In genomic region chr19:10856899-10857298, GRCh38 we compare ENCODE assay signal across 3 cellular contexts. TPM values are rescaled to one million over a fixed set of nuclear protein-coding genes. Genes with fewer than 3 reads are reported as not detected.
"Had no signal": no experiment of that assay in that cellular context is flagged by ENCODE, and none has a peak within 500 bp of the region (broad histone marks: within the 10 kb centered on the region; RNA-seq: fewer than 3 reads in every experiment).

No MANE protein-coding gene starts in this region.

RNA-seq across cellular contexts. Expression of gene C19orf38, which starts 8.7 kb away (rescaled TPM):
- total RNA-seq: neural crest cell, pulmonary artery endothelial cell had no signal
- polyA plus RNA-seq: neural cell had no signal
